Comparison of ENCODE assay signal across 27 cellular contexts in genomic region chr9:99970481-99970880, GRCh38.
"Had no signal": no experiment of that assay in that cellular context is flagged by ENCODE, and none has a peak within 500 bp of the region (broad histone marks: within the 10 kb centered on the region; RNA-seq: fewer than 3 reads in every experiment).

No MANE protein-coding gene starts in this region.

- H3K27me3 ChIP-seq: dorsolateral prefrontal cortex, esophagus squamous epithelium, gastrocnemius medialis, heart right ventricle, left lung had no signal

- H3K9me3 ChIP-seq: esophagus squamous epithelium, gastrocnemius medialis, heart right ventricle, left lung, lower lobe of right lung, mucosa of descending colon had no signal

- FAIRE-seq: colon, endometrium, keratinocyte had no signal

- H3K4me1 Mint-ChIP-seq: naive B cell had no signal

- H3K27ac Mint-ChIP-seq: mesothelial cell of epicardium had no signal

- H3K27ac ChIP-seq: coronary artery, dorsolateral prefrontal cortex, epithelial cell of prostate, esophagus squamous epithelium, gastrocnemius medialis, heart right ventricle, left lung, lower lobe of right lung had no signal

- H3K4me3 Mint-ChIP-seq: mesothelial cell of epicardium, naive B cell had no signal

- DNase-seq: dermis blood vessel endothelial cell; dorsolateral prefrontal cortex; effector CD4-positive, alpha-beta T cell; effector memory CD4-positive, alpha-beta T cell; erythroblast; esophagus squamous epithelium; foreskin fibroblast; foreskin melanocyte; gastrocnemius medialis; glutamatergic neuron; head of caudate nucleus; heart right ventricle; hippocampal formation; left cardiac atrium; left lung; left ventricle myocardium superior; lower lobe of right lung; mesenchymal stem cell; mucosa of descending colon; naive B cell had no signal

- H3K4me1 ChIP-seq: esophagus squamous epithelium, heart right ventricle, lower lobe of right lung had no signal

- ATAC-seq: esophagus mucosa, gastrocnemius medialis, heart right ventricle, left cardiac atrium, left lung, left ventricle myocardium superior, lower lobe of right lung, mucosa of descending colon had no signal

- H3K27me3 Mint-ChIP-seq: naive B cell had no signal

- H3K4me3 ChIP-seq: coronary artery, dorsolateral prefrontal cortex, esophagus squamous epithelium, gastrocnemius medialis, heart right ventricle, left lung, lower lobe of right lung, mucosa of descending colon had no signal

- H3K9me3 Mint-ChIP-seq: mesothelial cell of epicardium, naive B cell had no signal
